21 cellular contexts compared by ENCODE assay signal in genomic region chr14:82045339-82045738, GRCh38.
"Had no signal": no experiment of that assay in that cellular context is flagged by ENCODE, and none has a peak within 500 bp of the region (broad histone marks: within the 10 kb centered on the region; RNA-seq: fewer than 3 reads in every experiment).

No MANE protein-coding gene starts in this region.

- H3K9me3 ChIP-seq: mucosa of descending colon, neutrophil, stomach, thyroid gland, vagina had no signal

- H3K36me3 ChIP-seq: neutrophil, stomach, thyroid gland, vagina had no signal

- H3K27ac ChIP-seq: neutrophil, parathyroid adenoma, stomach, thyroid gland, vagina had no signal

- H3K4me3 ChIP-seq: dorsolateral prefrontal cortex, lung, mucosa of descending colon, smooth muscle cell, stomach, thyroid gland, vagina had no signal

- H3K27me3 ChIP-seq: dorsolateral prefrontal cortex, neutrophil, stomach, thyroid gland, vagina had no signal

- H3K4me1 ChIP-seq: parathyroid adenoma, stomach, thyroid gland, vagina had no signal

- DNase-seq: dorsolateral prefrontal cortex; effector CD4-positive, alpha-beta T cell; hypothalamus; immature natural killer cell; islet precursor cell; kidney glomerular epithelial cell; left colon; mesenchymal stem cell; mucosa of descending colon; naive B cell; stimulated activated CD4-positive, alpha-beta T cell treated with anti-CD3 and anti-CD28 coated beads, Interleukin-2, amount 100 ng/mL, for 24 hours; stimulated activated CD4-positive, alpha-beta T cell treated with anti-CD3 and anti-CD28 coated beads, Interleukin-4, amount 100 ng/mL, for 24 hours; stimulated activated naive CD4-positive, alpha-beta T cell treated with Interleukin-2 at 50 U/mL for 16 hours; stomach; thyroid gland; trophoblast cell had no signal
